ENCODE assay signal across 35 cellular contexts in the genomic region with DNA sequence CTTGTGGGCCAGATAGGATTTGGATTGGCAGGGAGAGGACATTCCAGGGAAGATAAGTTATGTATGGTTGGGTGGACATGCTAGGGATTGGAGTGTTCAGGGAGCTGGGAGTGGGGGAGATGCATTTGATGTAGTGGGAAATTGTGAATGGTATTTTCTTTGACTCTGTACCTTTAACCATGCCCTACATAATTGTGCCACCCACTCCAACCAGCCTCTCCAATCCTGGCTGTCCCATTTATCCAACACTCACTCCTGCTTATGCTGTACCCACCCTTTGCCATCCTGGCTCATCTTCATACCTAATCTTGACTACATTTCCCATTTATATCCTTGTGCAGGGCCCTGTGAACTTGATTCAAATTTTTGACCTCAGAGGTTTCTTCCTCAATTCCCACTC.
"Had no signal": no experiment of that assay in that cellular context is flagged by ENCODE, and none has a peak within 500 bp of the region (broad histone marks: within the 10 kb centered on the region; RNA-seq: fewer than 3 reads in every experiment).

No MANE protein-coding gene starts in this region.

- ATAC-seq: activated CD4-positive, alpha-beta T cell treated with anti-CD3 and anti-CD28 coated beads for 36 hours; activated CD4-positive, CD25-positive, alpha-beta regulatory T cell treated with anti-CD3 and anti-CD28 coated beads, Interleukin-2, amount 50 U/mL, for 24 hours; activated naive CD4-positive, alpha-beta T cell treated with anti-CD3 and anti-CD28 coated beads, Interleukin-2, amount 50 U/mL, for 72 hours; activated T-cell treated with anti-CD3 and anti-CD28 coated beads, Interleukin-2, amount 50 U/mL, for 72 hours; body of pancreas; gastroesophageal sphincter; T-cell had no signal

- H3K36me3 ChIP-seq: cardiac muscle cell, colonic mucosa, esophagus squamous epithelium, gastroesophageal sphincter, heart right ventricle, WERI-Rb-1 had no signal

- H3K36me3 Mint-ChIP-seq: activated naive CD4-positive, alpha-beta T cell treated with anti-CD3 and anti-CD28 coated beads, Interleukin-2, amount 10 ng/mL, durations not matched to agents 7 days and 5 days; activated naive CD4-positive, alpha-beta T cell treated with anti-CD3 and anti-CD28 coated beads, Interleukin-2, amount 50 U/mL, for 72 hours; activated naive CD8-positive, alpha-beta T cell treated with anti-CD3 and anti-CD28 coated beads, Interleukin-2, amount 10 ng/mL, durations not matched to agents 7 days and 5 days had no signal

- H3K4me3 ChIP-seq: body of pancreas, cardiac muscle cell, colonic mucosa, esophagus squamous epithelium, gastroesophageal sphincter, heart right ventricle had no signal

- H3K4me1 Mint-ChIP-seq: activated CD4-positive, alpha-beta memory T cell treated with anti-CD3 and anti-CD28 coated beads, Interleukin-2, amount 10 ng/mL, durations not matched to agents 7 days and 5 days; activated CD4-positive, alpha-beta T cell treated with anti-CD3 and anti-CD28 coated beads for 36 hours; activated CD4-positive, alpha-beta T cell treated with anti-CD3 and anti-CD28 coated beads, Interleukin-2, amount 10 ng/mL, durations not matched to agents 24 days and 14 days; activated naive CD4-positive, alpha-beta T cell treated with anti-CD3 and anti-CD28 coated beads, Interleukin-2, amount 10 ng/mL, durations not matched to agents 7 days and 5 days; activated naive CD8-positive, alpha-beta T cell treated with anti-CD3 and anti-CD28 coated beads, Interleukin-2, amount 10 ng/mL, durations not matched to agents 7 days and 5 days; T-cell had no signal

- H3K4me3 Mint-ChIP-seq: activated B cell treated with CpG ODN at 0.5 μM for 24 hours; activated CD4-positive, alpha-beta memory T cell treated with anti-CD3 and anti-CD28 coated beads, Interleukin-2, amount 10 ng/mL, durations not matched to agents 7 days and 5 days; activated CD4-positive, alpha-beta T cell treated with anti-CD3 and anti-CD28 coated beads for 36 hours; activated CD4-positive, alpha-beta T cell treated with anti-CD3 and anti-CD28 coated beads, Interleukin-2, amount 10 ng/mL, durations not matched to agents 24 days and 14 days; activated naive CD4-positive, alpha-beta T cell treated with anti-CD3 and anti-CD28 coated beads, Interleukin-2, amount 10 ng/mL, durations not matched to agents 7 days and 5 days; activated naive CD8-positive, alpha-beta T cell treated with anti-CD3 and anti-CD28 coated beads, Interleukin-2, amount 10 ng/mL, durations not matched to agents 7 days and 5 days; activated T-cell treated with anti-CD3 and anti-CD28 coated beads, Interleukin-2, amount 50 U/mL, for 24 hours; activated T-cell treated with anti-CD3 and anti-CD28 coated beads, Interleukin-2, amount 50 U/mL, for 72 hours; endodermal cell; T-cell; T-helper 1 cell treated with Interleukin-12 subunit alpha and Interleukin-12 subunit beta and Interleukin-4 antibody, amounts not matched to agents 30 μg/mL and 1 μg/mL, for 36 hours; T-helper 2 cell treated with Interferon-gamma antibody and Interleukin-4, amounts not matched to agents 5 μg/mL and 100 μg/mL, for 36 hours had no signal

- H3K27ac Mint-ChIP-seq: activated B cell treated with CpG ODN at 0.5 μM for 24 hours; activated CD4-positive, alpha-beta memory T cell treated with anti-CD3 and anti-CD28 coated beads, Interleukin-2, amount 10 ng/mL, durations not matched to agents 7 days and 5 days; activated CD4-positive, alpha-beta T cell treated with anti-CD3 and anti-CD28 coated beads for 36 hours; activated CD4-positive, alpha-beta T cell treated with anti-CD3 and anti-CD28 coated beads, Interleukin-2, amount 10 ng/mL, durations not matched to agents 24 days and 14 days; activated naive CD4-positive, alpha-beta T cell treated with anti-CD3 and anti-CD28 coated beads, Interleukin-2, amount 10 ng/mL, durations not matched to agents 7 days and 5 days; activated naive CD4-positive, alpha-beta T cell treated with anti-CD3 and anti-CD28 coated beads, Interleukin-2, amount 50 U/mL, for 72 hours; activated naive CD8-positive, alpha-beta T cell treated with anti-CD3 and anti-CD28 coated beads, Interleukin-2, amount 10 ng/mL, durations not matched to agents 7 days and 5 days; activated T-cell treated with anti-CD3 and anti-CD28 coated beads, Interleukin-2, amount 50 U/mL, for 24 hours; activated T-cell treated with anti-CD3 and anti-CD28 coated beads, Interleukin-2, amount 50 U/mL, for 72 hours; endodermal cell; T-cell; T-helper 1 cell treated with Interleukin-12 subunit alpha and Interleukin-12 subunit beta and Interleukin-4 antibody, amounts not matched to agents 30 μg/mL and 1 μg/mL, for 36 hours; T-helper 2 cell treated with Interferon-gamma antibody and Interleukin-4, amounts not matched to agents 5 μg/mL and 100 μg/mL, for 36 hours had no signal

- H3K9me3 ChIP-seq: body of pancreas, colonic mucosa, esophagus squamous epithelium, gastroesophageal sphincter, heart right ventricle had no signal

- DNase-seq: activated B cell treated with CpG ODN at 0.5 μM for 24 hours; activated CD4-positive, alpha-beta memory T cell treated with anti-CD3 and anti-CD28 coated beads, Interleukin-2, amount 10 ng/mL, durations not matched to agents 7 days and 5 days; activated CD4-positive, alpha-beta T cell treated with anti-CD3 and anti-CD28 coated beads for 36 hours; activated CD4-positive, alpha-beta T cell treated with anti-CD3 and anti-CD28 coated beads, Interleukin-2, amount 10 ng/mL, durations not matched to agents 24 days and 14 days; activated CD4-positive, alpha-beta T cell treated with anti-CD3 and anti-CD28 coated beads, Interleukin-2, amount 50 U/mL, for 4 hours; activated CD8-positive, alpha-beta memory T cell treated with anti-CD3 and anti-CD28 coated beads, Interleukin-2, amount 50 U/mL, for 48 hours; activated gamma-delta T cell; activated naive CD4-positive, alpha-beta T cell; activated naive CD4-positive, alpha-beta T cell treated with anti-CD3 and anti-CD28 coated beads, Interleukin-2, amount 10 ng/mL, durations not matched to agents 7 days and 5 days; activated naive CD8-positive, alpha-beta T cell treated with anti-CD3 and anti-CD28 coated beads, Interleukin-2, amount 10 ng/mL, durations not matched to agents 7 days and 5 days; activated T-cell treated with anti-CD3 and anti-CD28 coated beads for 4 hours; activated T-cell treated with anti-CD3 and anti-CD28 coated beads, Interleukin-2, amount 50 U/mL, for 24 hours; activated T-cell treated with anti-CD3 and anti-CD28 coated beads, Interleukin-2, amount 50 U/mL, for 72 hours; amniotic stem cell; anterior cingulate cortex; body of pancreas; central memory CD4-positive, alpha-beta T cell; cerebellar nuclear complex; colonic mucosa; effector memory CD4-positive, alpha-beta T cell; endodermal cell; erythroblast; esophagus squamous epithelium; heart right ventricle; SW 1271; T-cell; T1000; WERI-Rb-1 had no signal

- H3K9me3 Mint-ChIP-seq: activated B cell treated with CpG ODN at 0.5 μM for 24 hours; activated CD4-positive, alpha-beta memory T cell treated with anti-CD3 and anti-CD28 coated beads, Interleukin-2, amount 10 ng/mL, durations not matched to agents 7 days and 5 days; activated naive CD4-positive, alpha-beta T cell treated with anti-CD3 and anti-CD28 coated beads, Interleukin-2, amount 10 ng/mL, durations not matched to agents 7 days and 5 days; activated naive CD4-positive, alpha-beta T cell treated with anti-CD3 and anti-CD28 coated beads, Interleukin-2, amount 50 U/mL, for 72 hours; activated naive CD8-positive, alpha-beta T cell treated with anti-CD3 and anti-CD28 coated beads, Interleukin-2, amount 10 ng/mL, durations not matched to agents 7 days and 5 days; activated T-cell treated with anti-CD3 and anti-CD28 coated beads, Interleukin-2, amount 50 U/mL, for 24 hours; activated T-cell treated with anti-CD3 and anti-CD28 coated beads, Interleukin-2, amount 50 U/mL, for 72 hours; endodermal cell; T-cell; T-helper 1 cell treated with Interleukin-12 subunit alpha and Interleukin-12 subunit beta and Interleukin-4 antibody, amounts not matched to agents 30 μg/mL and 1 μg/mL, for 36 hours; T-helper 2 cell treated with Interferon-gamma antibody and Interleukin-4, amounts not matched to agents 5 μg/mL and 100 μg/mL, for 36 hours had no signal

- FAIRE-seq: astrocyte had no signal

- H3K27me3 Mint-ChIP-seq: activated CD4-positive, alpha-beta memory T cell treated with anti-CD3 and anti-CD28 coated beads, Interleukin-2, amount 10 ng/mL, durations not matched to agents 7 days and 5 days; activated CD4-positive, alpha-beta T cell treated with anti-CD3 and anti-CD28 coated beads for 36 hours; activated CD4-positive, alpha-beta T cell treated with anti-CD3 and anti-CD28 coated beads, Interleukin-2, amount 10 ng/mL, durations not matched to agents 24 days and 14 days; activated naive CD8-positive, alpha-beta T cell treated with anti-CD3 and anti-CD28 coated beads, Interleukin-2, amount 10 ng/mL, durations not matched to agents 7 days and 5 days; activated T-cell treated with anti-CD3 and anti-CD28 coated beads, Interleukin-2, amount 50 U/mL, for 24 hours had no signal

- H3K27me3 ChIP-seq: body of pancreas, cardiac muscle cell, colonic mucosa, gastroesophageal sphincter, heart right ventricle had no signal
